8 cellular contexts compared by ENCODE assay signal in genomic region chr3:125051715-125052581, GRCh38. TPM values are rescaled to one million over a fixed set of nuclear protein-coding genes. Genes with fewer than 3 reads are reported as not detected.
DNase-seq lines count a peak whose midpoint lies in the region; ATAC-seq and TF ChIP-seq lines count a peak whose summit lies in the region.

No MANE protein-coding gene starts in this region.

- peak overlapping the region; percentile 39; the same call in 1 of the 2 replicates for H3K4me3 ChIP-seq in GM08714 (ENCODE audit: low read length)
- H3K4me3 ChIP-seq in psoas muscle, result peak overlapping the region; percentile 87

- H3K36me3 Mint-ChIP-seq in activated T-cell treated with anti-CD3 and anti-CD28 coated beads, Interleukin-2, amount 50 U/mL, for 72 hours (ENCODE audit: insufficient read depth in 2 of 2), result peaks cover 3 to 6% of the 10 kb centered on the region in 2 donors
- H3K36me3 Mint-ChIP-seq in type B pancreatic cell, result peaks cover 6% of the 10 kb centered on the region

- DNase-seq in NCI-H524 treated with DMSO at 0.1 percent for 48 hours (lab: John Stamatoyannopoulos, UW) (peak; percentile 97), foreskin keratinocyte (peak in 1 of 2 donors; percentile 69), psoas muscle (peak; percentile 69 to 74), type B pancreatic cell (ENCODE audit: extremely low spot score, unreplicated experiment) (no peak), NCI-H510A treated with DMSO at 0.1 percent for 48 hours (lab: John Stamatoyannopoulos, UW) (no peak), NCI-H748 (lab: John Stamatoyannopoulos, UW; ENCODE audit: unreplicated experiment) (no peak)
- peak; percentile 53 to 71 for DNase-seq in activated T-cell treated with anti-CD3 and anti-CD28 coated beads, Interleukin-2, amount 50 U/mL, for 72 hours

- no peak for TF ChIP-seq CTCF in foreskin keratinocyte (conservative IDR thresholded peaks at IDR 0.05)
- TF ChIP-seq CTCF in psoas muscle (IDR thresholded peaks at IDR 0.05), result no peak
- no peak for TF ChIP-seq CTCF in type B pancreatic cell (conservative IDR thresholded peaks at IDR 0.05)

- H3K4me1 Mint-ChIP-seq in activated T-cell treated with anti-CD3 and anti-CD28 coated beads, Interleukin-2, amount 50 U/mL, for 72 hours (ENCODE audit: low read depth), result peaks cover 71% of the 10 kb centered on the region
- H3K4me1 Mint-ChIP-seq in type B pancreatic cell (ENCODE audit: unreplicated experiment), result peaks cover 41% of the 10 kb centered on the region

- H3K9me3 ChIP-seq in psoas muscle, result no peaks in the 10 kb centered on the region

- peak overlapping the region; percentile 6 for H3K27ac Mint-ChIP-seq in activated T-cell treated with anti-CD3 and anti-CD28 coated beads, Interleukin-2, amount 50 U/mL, for 72 hours
- H3K27ac Mint-ChIP-seq in type B pancreatic cell, result peak overlapping the region; percentile 16

- H3K27ac ChIP-seq in foreskin keratinocyte, result peak overlapping the region; percentile 32
- H3K27ac ChIP-seq in psoas muscle, result peak overlapping the region; percentile 80

- no peaks in the 10 kb centered on the region for H3K27me3 ChIP-seq in foreskin keratinocyte
- no peaks in the 10 kb centered on the region for H3K27me3 ChIP-seq in psoas muscle (ENCODE audit: insufficient read depth in 3 of 3, low read length in 2 of 3)

- intact Hi-C loops in psoas muscle (cut with DNase I), result loop anchor here (5.0 kb wide), 3 partner anchors 50 to 110 kb away; no protein-coding TSS in a partner anchor

- no peaks in the 10 kb centered on the region for H3K36me3 ChIP-seq in psoas muscle (ENCODE audit: insufficient read depth in 1 of 2, low read depth in 1 of 2)

- 20 to 31% (median 22%) methylated on average over 14 of the region's 14 CpGs for WGBS in psoas muscle, 3 donors

- H3K27me3 Mint-ChIP-seq in activated T-cell treated with anti-CD3 and anti-CD28 coated beads, Interleukin-2, amount 50 U/mL, for 72 hours (ENCODE audit: low read depth), result peaks cover 24% of the 10 kb centered on the region
- H3K27me3 Mint-ChIP-seq in type B pancreatic cell, result peaks cover 52% of the 10 kb centered on the region

- peak overlapping the region; percentile 82 to 84 for H3K4me3 Mint-ChIP-seq in activated T-cell treated with anti-CD3 and anti-CD28 coated beads, Interleukin-2, amount 50 U/mL, for 72 hours
- peak overlapping the region; percentile 88 for H3K4me3 Mint-ChIP-seq in type B pancreatic cell

- H3K9me3 Mint-ChIP-seq in activated T-cell treated with anti-CD3 and anti-CD28 coated beads, Interleukin-2, amount 50 U/mL, for 72 hours, result no peaks in the 10 kb centered on the region
- H3K9me3 Mint-ChIP-seq in type B pancreatic cell, result no peaks in the 10 kb centered on the region

- H3K4me1 ChIP-seq in foreskin keratinocyte (peaks cover 39% of the 10 kb centered on the region), psoas muscle (peaks cover 64% of the 10 kb centered on the region)

- peak; percentile 62 to 72 for ATAC-seq in activated T-cell treated with anti-CD3 and anti-CD28 coated beads, Interleukin-2, amount 50 U/mL, for 72 hours (replicated peaks in 1 of 2)
- ATAC-seq in foreskin keratinocyte, result peak; percentile 12
- peak in 1 of 4 donors; percentile 12 for ATAC-seq in psoas muscle

RNA-seq across cellular contexts. Expression of gene HEG1, which starts 3.8 kb away (rescaled TPM):
- total RNA-seq in activated T-cell treated with anti-CD3 and anti-CD28 coated beads, Interleukin-2, amount 50 U/mL, for 72 hours, result 1 to 10 TPM; 7.4 to 9.5 TPM
- 15.7 and 19.6 TPM in 2 replicates for total RNA-seq in foreskin keratinocyte
- polyA plus RNA-seq in foreskin keratinocyte, result 2.2 and 3.3 TPM in 2 replicates
- 10 to 100 TPM; 11.7 to 38.7 (median 17.5) TPM for total RNA-seq in psoas muscle
- polyA plus RNA-seq in psoas muscle, result 1 to 10 TPM; 3.2 to 6.4 (median 4.5) TPM
- total RNA-seq in type B pancreatic cell (ENCODE audit: low replicate concordance), result 12.4 and 43.1 TPM in 2 replicates

Comparison
In these comparisons a context has a peak if more than half of its experiments do, and no peak if none do; other contexts are left out.
1. DNase-seq: peak in NCI-H524 treated with DMSO at 0.1 percent for 48 hours (single experiment), activated T-cell treated with anti-CD3 and anti-CD28 coated beads, Interleukin-2, amount 50 U/mL, for 72 hours (2 of 2) and psoas muscle (2 of 2); none in type B pancreatic cell (single experiment), NCI-H510A treated with DMSO at 0.1 percent for 48 hours (single experiment) and NCI-H748 (single experiment).